1 cellular context compared by ENCODE assay signal in the genomic region with DNA sequence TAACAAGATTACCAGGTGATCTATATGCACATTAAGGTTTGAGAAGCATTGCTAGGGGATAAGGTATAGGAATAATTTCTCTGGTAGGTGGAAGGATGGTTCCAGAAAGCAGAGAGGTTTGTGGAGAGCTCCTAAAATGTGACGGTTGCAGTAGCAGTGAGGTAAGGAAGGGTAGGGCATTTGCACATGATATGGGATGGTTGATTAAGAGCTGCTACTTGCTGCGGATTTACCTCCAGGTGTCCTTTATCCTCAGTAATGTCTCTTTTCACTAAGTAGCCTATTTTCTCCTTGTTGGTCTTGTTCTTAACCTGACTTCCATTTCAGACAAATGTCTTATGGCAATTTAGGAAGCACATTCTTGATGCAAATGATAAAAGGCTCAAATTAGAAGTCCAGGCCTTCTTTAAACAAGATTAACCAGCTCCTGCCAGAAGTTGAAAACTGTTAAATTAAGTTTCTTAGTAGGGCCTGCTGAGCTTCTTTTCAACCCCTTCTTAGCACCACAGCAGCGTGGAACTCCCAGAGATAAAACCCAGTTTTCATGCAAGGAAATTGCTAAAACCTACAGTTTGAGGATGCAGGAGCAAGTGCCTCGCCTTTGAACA.
TF ChIP-seq lines count a peak whose summit lies in the region.

No MANE protein-coding gene starts in this region.

TF ChIP-seq in K562, 482 proteins besides CTCF, POLR2A, EP300 and RAD21:
- TF ChIP-seq SIN3A (IDR thresholded peaks at IDR 0.05; ENCODE audit: borderline replicate concordance in 2 of 2, control insufficient read depth in 1 of 2, low read depth in 2 of 2, low read length in 2 of 2), result no peak
